19 cellular contexts compared by ENCODE assay signal in genomic region chr12:26044007-26044394, GRCh38.
DNase-seq lines count a peak whose midpoint lies in the region; ATAC-seq, FAIRE-seq and TF ChIP-seq lines count a peak whose summit lies in the region.
"Had no signal": no experiment of that assay in that cellular context is flagged by ENCODE, and none has a peak within 500 bp of the region (broad histone marks: within the 10 kb centered on the region; RNA-seq: fewer than 3 reads in every experiment).

No MANE protein-coding gene starts in this region.

- no peak for TF ChIP-seq CTCF in SK-N-SH (IDR thresholded peaks at IDR 0.05)
- TF ChIP-seq CTCF in smooth muscle cell (IDR thresholded peaks at IDR 0.05; ENCODE audit: borderline replicate concordance, insufficient read depth, poor library complexity, severe bottlenecking), result no peak

- H3K27ac ChIP-seq in SK-N-SH (ENCODE audit: low read depth in 2 of 2, low read length in 1 of 2), result peak overlapping the region; percentile 46 to 86
- no peak overlapping the region for H3K27ac ChIP-seq in smooth muscle cell (ENCODE audit: low read depth)

- TF ChIP-seq RAD21 in SK-N-SH (IDR thresholded peaks at IDR 0.05; ENCODE audit: low read length), result no peak

- in situ Hi-C loops in G401 (cut with HindIII; ENCODE audit: low sequenced_read_pairs), result no loop called here

- H3F3A ChIP-seq in SK-N-SH (replicated peaks; ENCODE audit: insufficient read depth), result peaks cover 7% of the 10 kb centered on the region
- no peaks in the 10 kb centered on the region for H3F3A ChIP-seq in smooth muscle cell (ENCODE audit: low read depth)

- no peaks in the 10 kb centered on the region for H3K9me2 ChIP-seq in SK-N-SH

- peak overlapping the region; percentile 68 for H3K4me2 ChIP-seq in SK-N-SH
- H3K4me2 ChIP-seq in smooth muscle cell, result peak overlapping the region; percentile 37

- DNase-seq in G401 (ENCODE audit: low spot score), result peak; percentile 23
- DNase-seq in SK-N-SH, result no peak
- peak; percentile 68 for DNase-seq in fibroblast of gingiva (ENCODE audit: low read depth)
- DNase-seq in smooth muscle cell (lab: John Stamatoyannopoulos, UW; ENCODE audit: unreplicated experiment), result no peak
- no peak for DNase-seq in NCI-H69 (lab: John Stamatoyannopoulos, UW)
- DNase-seq in frontal cortex (ENCODE audit: low spot score in 2 of 2), result no peak
- no peak for DNase-seq in RPMI8226
- DNase-seq: activated CD4-positive, alpha-beta memory T cell treated with anti-CD3 and anti-CD28 coated beads for 36 hours; activated naive CD8-positive, alpha-beta T cell treated with anti-CD3 and anti-CD28 coated beads, Interleukin-2, amount 10 ng/mL, durations not matched to agents 7 days and 5 days; activated T-cell treated with anti-CD3 and anti-CD28 coated beads, Interleukin-2, amount 50 U/mL, for 24 hours; AML-193; effector CD8-positive, alpha-beta T cell; KG1; left colon; NCI-H1105 treated with DMSO at 0.1 percent for 48 hours; NCI-H2171 treated with DMSO at 0.1 percent for 48 hours had no signal

- H3K79me2 ChIP-seq in SK-N-SH (ENCODE audit: insufficient read depth) (peaks cover 100% of the 10 kb centered on the region), smooth muscle cell (ENCODE audit: low read depth) (peaks cover 53% of the 10 kb centered on the region)

- H3K4me1 ChIP-seq in SK-N-SH (ENCODE audit: control insufficient read depth in 1 of 2, insufficient read depth in 2 of 2, low read depth in 1 of 2, low read length in 1 of 2) (peaks cover 28 to 36% of the 10 kb centered on the region in 2 experiments), smooth muscle cell (ENCODE audit: low read depth) (peaks cover 34% of the 10 kb centered on the region)

- FAIRE-seq in frontal cortex (lab: Jason Lieb, UNC), result no peak
- FAIRE-seq: D721Med had no signal

- POLR2A ChIA-PET in SK-N-SH (lab: Yijun Ruan, JAX), result no interaction called here

- H3K4me3 ChIP-seq in SK-N-SH (ENCODE audit: low read depth in 2 of 2, low read length in 1 of 2) (peak overlapping the region; percentile 5 to 28; a peak in 2 of 4 replicates), smooth muscle cell (no peak overlapping the region)
- H3K4me3 ChIP-seq: GM23338 had no signal

- H4K20me1 ChIP-seq in SK-N-SH (ENCODE audit: insufficient read depth) (peaks cover 83% of the 10 kb centered on the region), smooth muscle cell (ENCODE audit: low read depth) (peaks cover 71% of the 10 kb centered on the region)

- H3K36me3 ChIP-seq in SK-N-SH (replicated peaks in 1 of 2; ENCODE audit: control insufficient read depth in 1 of 2, insufficient read depth in 2 of 2, low read length in 1 of 2), result no peaks in the 10 kb centered on the region
- no peaks in the 10 kb centered on the region for H3K36me3 ChIP-seq in smooth muscle cell (ENCODE audit: low read depth)

- H3K9ac ChIP-seq in SK-N-SH (no peak overlapping the region; the same call in 1 of the 2 replicates), smooth muscle cell (ENCODE audit: low read depth) (no peak overlapping the region)

- H2AFZ ChIP-seq in SK-N-SH (ENCODE audit: low read depth) (no peak overlapping the region), smooth muscle cell (ENCODE audit: low read depth) (no peak overlapping the region)
- H2AFZ ChIP-seq: GM23338 had no signal

- H3K9me3 ChIP-seq in SK-N-SH (no peaks in the 10 kb centered on the region), smooth muscle cell (replicated peaks; ENCODE audit: low read depth) (no peaks in the 10 kb centered on the region)

- TF ChIP-seq EP300 in SK-N-SH (IDR thresholded peaks at IDR 0.05; ENCODE audit: borderline replicate concordance in 1 of 2, low read depth in 1 of 2, low read length in 1 of 2), result no peak

- H3K27me3 ChIP-seq in SK-N-SH (ENCODE audit: insufficient read depth), result no peaks in the 10 kb centered on the region
- H3K27me3 ChIP-seq in smooth muscle cell (ENCODE audit: low read depth), result no peaks in the 10 kb centered on the region

- CTCF ChIA-PET in SK-N-SH (lab: Yijun Ruan, JAX), result interaction anchor here (0.8 kb wide), 2 partner anchors 24 to 84 kb away, joined by 3 to 4 read pairs; no protein-coding TSS in a partner anchor

- no peak for ATAC-seq in GM21528 (IDR thresholded peaks at IDR 0.05; ENCODE audit: low FRiP score, unreplicated experiment)
- ATAC-seq: GM23338, left colon had no signal

TF ChIP-seq in SK-N-SH, 30 proteins besides CTCF, POLR2A, EP300 and RAD21:
- no peak for TF ChIP-seq GABPA (IDR thresholded peaks at IDR 0.05; ENCODE audit: low read depth)
- 0 out of 2 replicates have a peak, but pooled peaks have one; percentile 22 for TF ChIP-seq NFIC (IDR thresholded peaks at IDR 0.05; ENCODE audit: borderline replicate concordance)
- TF ChIP-seq ZBTB33 (IDR thresholded peaks at IDR 0.05; ENCODE audit: borderline replicate concordance, low read depth), result no peak
- TF ChIP-seq MEF2A (IDR thresholded peaks at IDR 0.05; ENCODE audit: borderline replicate concordance, low read depth), result no peak
- TF ChIP-seq ELF1 (IDR thresholded peaks at IDR 0.05), result no peak
- TF ChIP-seq USF1 (IDR thresholded peaks at IDR 0.05; ENCODE audit: borderline replicate concordance, low read depth), result no peak
- TF ChIP-seq TCF12 (IDR thresholded peaks at IDR 0.05), result 0 out of 2 replicates have a peak, but pooled peaks have one; percentile 4
- no peak for TF ChIP-seq RFX5 (IDR thresholded peaks at IDR 0.05; ENCODE audit: low read length)

Comparison
In these comparisons a context has a peak if more than half of its experiments do, and no peak if none do; other contexts are left out.
1. DNase-seq: peak in G401 (single experiment) and fibroblast of gingiva (single experiment); none in SK-N-SH (single experiment), smooth muscle cell (single experiment), NCI-H69 (single experiment), frontal cortex (0 of 2) and RPMI8226 (single experiment).